Comparison of ENCODE assay signal across 15 cellular contexts in the genomic region with DNA sequence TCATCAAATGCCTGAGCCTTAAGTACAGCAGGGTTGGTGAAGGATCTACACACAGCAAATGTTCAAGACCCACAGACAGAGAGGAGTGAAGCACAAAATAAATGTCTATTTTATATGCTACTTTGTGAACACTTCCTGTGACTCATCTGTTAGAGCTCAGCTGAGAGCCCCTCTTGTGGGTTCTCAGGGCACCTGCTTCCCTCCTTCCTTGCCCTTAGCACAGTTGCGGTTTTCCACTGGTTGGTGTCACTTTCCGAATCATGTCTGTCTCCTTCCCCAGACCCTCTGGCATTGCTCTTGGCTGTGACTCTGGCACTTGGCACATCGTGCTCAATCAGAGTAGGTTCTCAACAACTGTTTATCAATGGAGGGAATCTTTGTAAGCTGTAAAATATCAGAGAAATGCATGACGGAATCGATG.
A peak's percentile ranks its signal among the peaks of the same experiment; 100 is the strongest.
DNase-seq lines count a peak whose midpoint lies in the region; ATAC-seq and TF ChIP-seq lines count a peak whose summit lies in the region.
"Had no signal": no experiment of that assay in that cellular context is flagged by ENCODE, and none has a peak within 500 bp of the region (broad histone marks: within the 10 kb centered on the region; RNA-seq: fewer than 3 reads in every experiment).

No MANE protein-coding gene starts in this region.

- no peaks in the 10 kb centered on the region for H3K4me1 Mint-ChIP-seq in activated naive CD8-positive, alpha-beta T cell treated with anti-CD3 and anti-CD28 coated beads, Interleukin-2, amount 50 U/mL, for 24 hours
- H3K4me1 Mint-ChIP-seq in activated naive CD8-positive, alpha-beta T cell treated with anti-CD3 and anti-CD28 coated beads for 36 hours, result no peaks in the 10 kb centered on the region

- no peaks in the 10 kb centered on the region for H3K9me3 Mint-ChIP-seq in activated naive CD8-positive, alpha-beta T cell treated with anti-CD3 and anti-CD28 coated beads, Interleukin-2, amount 50 U/mL, for 24 hours
- H3K9me3 Mint-ChIP-seq in activated naive CD8-positive, alpha-beta T cell treated with anti-CD3 and anti-CD28 coated beads for 36 hours, result no peaks in the 10 kb centered on the region
- H3K9me3 Mint-ChIP-seq: T-helper 2 cell treated with Interferon-gamma antibody and Interleukin-4, amounts not matched to agents 5 μg/mL and 100 μg/mL, for 36 hours had no signal

- H3K4me3 ChIP-seq in cardiac fibroblast (replicated peaks in 1 of 2; ENCODE audit: low read depth in 2 of 2, low read length in 2 of 2) (no peak overlapping the region), gastrocnemius medialis (no peak overlapping the region)
- H3K4me3 ChIP-seq: thyroid gland had no signal

- no peak for TF ChIP-seq POLR2A in gastrocnemius medialis (IDR thresholded peaks at IDR 0.05)

- no peaks in the 10 kb centered on the region for H3K36me3 Mint-ChIP-seq in activated naive CD8-positive, alpha-beta T cell treated with anti-CD3 and anti-CD28 coated beads, Interleukin-2, amount 50 U/mL, for 24 hours (ENCODE audit: low read depth)
- H3K36me3 Mint-ChIP-seq in activated naive CD8-positive, alpha-beta T cell treated with anti-CD3 and anti-CD28 coated beads for 36 hours, result no peaks in the 10 kb centered on the region

- H3K9me3 ChIP-seq in gastrocnemius medialis, result no peaks in the 10 kb centered on the region
- H3K9me3 ChIP-seq: thyroid gland had no signal

- peak overlapping the region; percentile 88 to 94 (median 90) for H3K27ac ChIP-seq in gastrocnemius medialis
- H3K27ac ChIP-seq: thyroid gland had no signal

- peaks cover 8% of the 10 kb centered on the region for H3K27me3 Mint-ChIP-seq in activated naive CD8-positive, alpha-beta T cell treated with anti-CD3 and anti-CD28 coated beads, Interleukin-2, amount 50 U/mL, for 24 hours
- peaks cover 5% of the 10 kb centered on the region for H3K27me3 Mint-ChIP-seq in activated naive CD8-positive, alpha-beta T cell treated with anti-CD3 and anti-CD28 coated beads for 36 hours

- intact Hi-C loops in gastrocnemius medialis (cut with DNase I; ENCODE audit: low total_unique reads), result loop anchor here (1.0 to 10.0 kb wide), 5 partner anchors 12 to 592 kb away; no protein-coding TSS in a partner anchor

- peaks cover 37 to 60% of the 10 kb centered on the region in 2 donors for H3K4me1 ChIP-seq in gastrocnemius medialis
- H3K4me1 ChIP-seq: thyroid gland had no signal

- no peak overlapping the region for H3K4me3 Mint-ChIP-seq in activated naive CD8-positive, alpha-beta T cell treated with anti-CD3 and anti-CD28 coated beads, Interleukin-2, amount 50 U/mL, for 24 hours
- H3K4me3 Mint-ChIP-seq in activated naive CD8-positive, alpha-beta T cell treated with anti-CD3 and anti-CD28 coated beads for 36 hours, result no peak overlapping the region
- H3K4me3 Mint-ChIP-seq: T-helper 2 cell treated with Interferon-gamma antibody and Interleukin-4, amounts not matched to agents 5 μg/mL and 100 μg/mL, for 36 hours had no signal

- no peaks in the 10 kb centered on the region for H3K27me3 ChIP-seq in gastrocnemius medialis
- H3K27me3 ChIP-seq: thyroid gland had no signal

- no peak for DNase-seq in activated naive CD8-positive, alpha-beta T cell treated with anti-CD3 and anti-CD28 coated beads, Interleukin-2, amount 50 U/mL, for 24 hours
- DNase-seq in activated naive CD8-positive, alpha-beta T cell treated with anti-CD3 and anti-CD28 coated beads for 36 hours, result no peak
- DNase-seq in NCI-H460 (ENCODE audit: extremely low read depth, low read depth) (peak; percentile 67), cardiac fibroblast (ENCODE audit: low read depth in 2 of 2) (peak; percentile 19 to 70), gastrocnemius medialis (no peak)
- DNase-seq: DMS79; effector memory CD4-positive, alpha-beta T cell; NCI-H1694; NK-92 treated with Interleukin-12 subunit alpha and Interleukin-12 subunit beta, amount 100 ng/mL, for 24 hours had no signal

- in situ Hi-C loops in gastrocnemius medialis (cut with MboI; ENCODE audit: low sequenced_read_pairs in 4 of 4), result loop anchor here in 1 of 4 donors (5.0 to 25.0 kb wide), 2 partner anchors 46 to 306 kb away; no protein-coding TSS in a partner anchor

- TF ChIP-seq CTCF in cardiac fibroblast (IDR thresholded peaks at IDR 0.05; ENCODE audit: low read depth, low read length), result no peak
- no peak for TF ChIP-seq CTCF in gastrocnemius medialis (IDR thresholded peaks at IDR 0.05 in 4 of 5, conservative IDR thresholded peaks at IDR 0.05 in 1 of 5)

- H3K27ac Mint-ChIP-seq in activated naive CD8-positive, alpha-beta T cell treated with anti-CD3 and anti-CD28 coated beads, Interleukin-2, amount 50 U/mL, for 24 hours, result no peak overlapping the region
- no peak overlapping the region for H3K27ac Mint-ChIP-seq in activated naive CD8-positive, alpha-beta T cell treated with anti-CD3 and anti-CD28 coated beads for 36 hours
- H3K27ac Mint-ChIP-seq: T-helper 2 cell treated with Interferon-gamma antibody and Interleukin-4, amounts not matched to agents 5 μg/mL and 100 μg/mL, for 36 hours had no signal

- no peaks in the 10 kb centered on the region for H3K36me3 ChIP-seq in gastrocnemius medialis
- H3K36me3 ChIP-seq: thyroid gland had no signal

- peak; percentile 18 for ATAC-seq in activated naive CD8-positive, alpha-beta T cell treated with anti-CD3 and anti-CD28 coated beads, Interleukin-2, amount 50 U/mL, for 24 hours
- ATAC-seq in gastrocnemius medialis (no peak), GM21367 (IDR thresholded peaks at IDR 0.05; ENCODE audit: unreplicated experiment) (no peak), GM19328 (IDR thresholded peaks at IDR 0.05; ENCODE audit: unreplicated experiment) (no peak), HG03342 (IDR thresholded peaks at IDR 0.05; ENCODE audit: unreplicated experiment) (no peak)
- ATAC-seq: sciatic nerve had no signal

Comparison
In these comparisons a context has a peak if more than half of its experiments do, and no peak if none do; other contexts are left out.
1. DNase-seq: peak in NCI-H460 (single experiment) and cardiac fibroblast (2 of 2); none in activated naive CD8-positive, alpha-beta T cell treated with anti-CD3 and anti-CD28 coated beads, Interleukin-2, amount 50 U/mL, for 24 hours (single experiment), activated naive CD8-positive, alpha-beta T cell treated with anti-CD3 and anti-CD28 coated beads for 36 hours (single experiment) and gastrocnemius medialis (0 of 2).